In the genomic region with DNA sequence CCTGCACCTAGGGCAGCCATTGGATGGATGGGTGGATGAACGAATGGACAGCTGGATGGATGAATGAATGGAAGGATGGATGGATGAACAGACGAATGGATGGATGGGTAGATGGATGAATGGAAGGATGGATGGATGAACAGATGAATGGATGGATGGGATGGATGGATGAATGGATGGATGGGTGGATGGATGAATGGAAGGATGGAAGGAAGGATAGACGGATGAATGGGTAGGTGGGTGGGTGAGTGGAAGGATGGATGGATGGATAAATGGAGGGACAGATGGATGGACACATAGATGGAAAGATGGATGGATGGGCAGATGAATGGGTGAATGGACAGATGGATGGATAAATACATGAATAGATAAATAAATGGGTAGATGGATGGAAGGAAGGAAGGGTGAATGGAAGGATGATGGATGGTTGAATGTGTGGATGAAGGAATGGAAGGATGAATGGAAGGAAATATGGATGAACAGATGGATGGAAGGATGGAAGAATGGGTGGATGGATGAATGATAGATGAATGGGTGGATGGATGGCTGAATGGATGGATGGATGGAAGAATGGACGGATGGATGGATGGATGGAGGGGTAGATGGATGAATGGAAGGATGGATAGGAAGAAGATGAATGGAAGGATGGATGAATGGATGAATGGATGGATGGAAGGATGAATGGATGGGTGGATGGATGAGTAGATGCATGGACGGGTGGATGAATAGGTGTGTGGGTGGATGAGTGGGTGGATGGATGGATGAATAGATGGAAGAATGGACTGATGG, we compare ENCODE assay signal across 29 cellular contexts. TPM values are rescaled to one million over a fixed set of nuclear protein-coding genes. Genes with fewer than 3 reads are reported as not detected.
"Had no signal": no experiment of that assay in that cellular context is flagged by ENCODE, and none has a peak within 500 bp of the region (broad histone marks: within the 10 kb centered on the region; RNA-seq: fewer than 3 reads in every experiment).

No MANE protein-coding gene starts in this region.

- H3K4me1 Mint-ChIP-seq: activated CD4-positive, alpha-beta T cell treated with anti-CD3 and anti-CD28 coated beads for 36 hours; activated CD4-positive, alpha-beta T cell treated with anti-CD3 and anti-CD28 coated beads, Interleukin-2, amount 10 ng/mL, durations not matched to agents 24 days and 14 days; activated T-helper 17 cell treated with anti-CD3 and anti-CD28 coated beads, Interleukin-2, amount 50 U/mL, for 72 hours had no signal

- FAIRE-seq: astrocyte, colon had no signal

- H3K9me3 Mint-ChIP-seq: activated CD4-positive, alpha-beta memory T cell treated with anti-CD3 and anti-CD28 coated beads for 36 hours; activated CD4-positive, alpha-beta T cell treated with anti-CD3 and anti-CD28 coated beads, Interleukin-2, amount 10 ng/mL, durations not matched to agents 24 days and 14 days; activated T-cell treated with anti-CD3 and anti-CD28 coated beads, Interleukin-2, amount 50 U/mL, for 4 hours; activated T-helper 17 cell treated with anti-CD3 and anti-CD28 coated beads, Interleukin-2, amount 50 U/mL, for 72 hours; effector memory CD8-positive, alpha-beta T cell had no signal

- H3K9me3 ChIP-seq: esophagus muscularis mucosa, gastroesophageal sphincter had no signal

- H3K27ac Mint-ChIP-seq: activated CD4-positive, alpha-beta memory T cell treated with anti-CD3 and anti-CD28 coated beads for 36 hours; activated CD4-positive, alpha-beta T cell treated with anti-CD3 and anti-CD28 coated beads for 36 hours; activated CD4-positive, alpha-beta T cell treated with anti-CD3 and anti-CD28 coated beads, Interleukin-2, amount 10 ng/mL, durations not matched to agents 24 days and 14 days; activated naive CD8-positive, alpha-beta T cell; activated T-helper 17 cell treated with anti-CD3 and anti-CD28 coated beads, Interleukin-2, amount 50 U/mL, for 72 hours; effector memory CD8-positive, alpha-beta T cell had no signal

- H3K4me3 Mint-ChIP-seq: activated CD4-positive, alpha-beta memory T cell treated with anti-CD3 and anti-CD28 coated beads for 36 hours; activated CD4-positive, alpha-beta T cell treated with anti-CD3 and anti-CD28 coated beads for 36 hours; activated CD4-positive, alpha-beta T cell treated with anti-CD3 and anti-CD28 coated beads, Interleukin-2, amount 10 ng/mL, durations not matched to agents 24 days and 14 days; activated naive CD8-positive, alpha-beta T cell; activated T-cell treated with anti-CD3 and anti-CD28 coated beads, Interleukin-2, amount 50 U/mL, for 4 hours; activated T-helper 17 cell treated with anti-CD3 and anti-CD28 coated beads, Interleukin-2, amount 50 U/mL, for 72 hours; effector memory CD8-positive, alpha-beta T cell had no signal

- ATAC-seq: activated CD4-positive, alpha-beta T cell treated with anti-CD3 and anti-CD28 coated beads for 36 hours; activated T-cell treated with anti-CD3 and anti-CD28 coated beads, Interleukin-2, amount 50 U/mL, for 4 hours; activated T-helper 17 cell treated with anti-CD3 and anti-CD28 coated beads, Interleukin-2, amount 50 U/mL, for 72 hours; effector memory CD8-positive, alpha-beta T cell; foreskin keratinocyte; gastroesophageal sphincter had no signal

- DNase-seq: activated CD4-positive, alpha-beta memory T cell treated with anti-CD3 and anti-CD28 coated beads for 36 hours; activated CD4-positive, alpha-beta T cell treated with anti-CD3 and anti-CD28 coated beads for 36 hours; activated CD4-positive, alpha-beta T cell treated with anti-CD3 and anti-CD28 coated beads, Interleukin-2, amount 10 ng/mL, durations not matched to agents 24 days and 14 days; activated CD4-positive, CD25-positive, alpha-beta regulatory T cell; activated CD4-positive, CD25-positive, alpha-beta regulatory T cell treated with anti-CD3 and anti-CD28 coated beads, Interleukin-2, amount 50 U/mL, for 72 hours; activated CD8-positive, alpha-beta memory T cell treated with anti-CD3 and anti-CD28 coated beads, Interleukin-2, amount 50 U/mL, for 48 hours; activated effector memory CD4-positive, alpha-beta T cell treated with Interleukin-2 at 50 U/mL for 16 hours; activated gamma-delta T cell treated with Interleukin-2 at 50 U/mL for 16 hours; activated naive CD4-positive, alpha-beta T cell treated with anti-CD3 and anti-CD28 coated beads, Interleukin-2, amount 50 U/mL, for 16 hours; activated naive CD4-positive, alpha-beta T cell treated with Interleukin-2 at 50 U/mL for 16 hours; activated T-cell treated with anti-CD3 and anti-CD28 coated beads, Interleukin-2, amount 50 U/mL, for 4 hours; amniotic stem cell; anterior cingulate cortex; cortex of kidney; effector CD4-positive, alpha-beta T cell; effector memory CD8-positive, alpha-beta T cell; erythroblast; foreskin keratinocyte; T-helper 2 cell had no signal

- H3K27ac ChIP-seq: brain microvascular endothelial cell, esophagus muscularis mucosa, foreskin keratinocyte, gastroesophageal sphincter had no signal

- H3K4me3 ChIP-seq: esophagus muscularis mucosa, gastroesophageal sphincter had no signal

- H3K36me3 ChIP-seq: brain microvascular endothelial cell, esophagus muscularis mucosa, gastroesophageal sphincter had no signal

- H3K4me1 ChIP-seq: foreskin keratinocyte, gastroesophageal sphincter had no signal

- H3K36me3 Mint-ChIP-seq: activated CD4-positive, alpha-beta memory T cell treated with anti-CD3 and anti-CD28 coated beads for 36 hours; activated naive CD8-positive, alpha-beta T cell had no signal

- H3K27me3 Mint-ChIP-seq: activated CD4-positive, alpha-beta memory T cell treated with anti-CD3 and anti-CD28 coated beads for 36 hours; activated CD4-positive, alpha-beta T cell treated with anti-CD3 and anti-CD28 coated beads for 36 hours; activated CD4-positive, alpha-beta T cell treated with anti-CD3 and anti-CD28 coated beads, Interleukin-2, amount 10 ng/mL, durations not matched to agents 24 days and 14 days; activated naive CD8-positive, alpha-beta T cell had no signal

- H3K27me3 ChIP-seq: brain microvascular endothelial cell, esophagus muscularis mucosa, foreskin keratinocyte, gastroesophageal sphincter had no signal

RNA-seq across cellular contexts. Expression of a gene that starts 15.4 kb away (rescaled TPM):
- total RNA-seq: activated CD4-positive, alpha-beta memory T cell treated with anti-CD3 and anti-CD28 coated beads for 36 hours; activated CD4-positive, alpha-beta T cell treated with anti-CD3 and anti-CD28 coated beads for 36 hours; activated CD4-positive, alpha-beta T cell treated with anti-CD3 and anti-CD28 coated beads, Interleukin-2, amount 10 ng/mL, durations not matched to agents 24 days and 14 days; activated T-helper 17 cell treated with anti-CD3 and anti-CD28 coated beads, Interleukin-2, amount 50 U/mL, for 72 hours; astrocyte; bronchial epithelial cell; chondrocyte; foreskin keratinocyte; T-helper 1 cell treated with Interleukin-12 subunit alpha and Interleukin-12 subunit beta and Interleukin-4 antibody, amounts not matched to agents 30 ng/mL and 1 ng/mL, for 36 hours had no signal
- polyA plus RNA-seq: foreskin keratinocyte had no signal
